8 cellular contexts compared by ENCODE assay signal in genomic region chr7:4775281-4776159, GRCh38. TPM values are rescaled to one million over a fixed set of nuclear protein-coding genes. Genes with fewer than 3 reads are reported as not detected.
DNase-seq lines count a peak whose midpoint lies in the region; ATAC-seq and TF ChIP-seq lines count a peak whose summit lies in the region.

TSS of gene AP5Z1 (plus strand) at chr7:4775623. CDS start at chr7:4775716, 93 bp downstream.

- intact Hi-C loops in left colon (cut with DNase I, micrococcal nuclease) = no loop called here

- DNase-seq in C1 segment of cervical spinal cord (lab: John Stamatoyannopoulos, UW) (peak; percentile 61 to 96 (median 92)), NCI-H69 (lab: John Stamatoyannopoulos, UW) (peak; percentile 98), coronary artery (ENCODE audit: low spot score) (peak; percentile 97), left colon (peak; percentile 97 to 98)
- peak; percentile 96 for DNase-seq in activated CD4-positive, alpha-beta T cell treated with anti-CD3 and anti-CD28 coated beads, Interleukin-2, amount 10 ng/mL, durations not matched to agents 7 days and 5 days
- DNase-seq in stimulated activated CD4-positive, alpha-beta T cell treated with anti-CD3 and anti-CD28 coated beads, Interleukin-1b, Interleukin-23, amount 100 ng/mL, for 4 hours (ENCODE audit: low read depth in 2 of 2) = peak; percentile 87 to 91

- peak within 1 kb of the TSS; percentile 98 for H3K4me3 ChIP-seq in coronary artery

- H3K27me3 Mint-ChIP-seq in activated CD4-positive, alpha-beta T cell treated with anti-CD3 and anti-CD28 coated beads, Interleukin-2, amount 10 ng/mL, durations not matched to agents 7 days and 5 days = no peaks in the 10 kb centered on the region

- peak within 1 kb of the TSS; percentile 91 to 95 for H3K27ac ChIP-seq in coronary artery

- H3K4me1 Mint-ChIP-seq in activated CD4-positive, alpha-beta T cell treated with anti-CD3 and anti-CD28 coated beads, Interleukin-2, amount 10 ng/mL, durations not matched to agents 7 days and 5 days = peaks cover 40% of the 10 kb centered on the region

- TF ChIP-seq CTCF in coronary artery (IDR thresholded peaks at IDR 0.05) = no peak

- POLR2A ChIA-PET in activated CD4-positive, alpha-beta T cell treated with anti-CD3 and anti-CD28 coated beads, Interleukin-2, amount 10 ng/mL, durations not matched to agents 7 days and 5 days (lab: Charles Lee) = interaction anchor here (0.6 kb wide), 2 partner anchors 667 to 1475 kb away, joined by 3 to 4 read pairs; no protein-coding TSS in a partner anchor

- ATAC-seq in GM19328 (IDR thresholded peaks at IDR 0.05; ENCODE audit: unreplicated experiment) = peak; percentile 92
- peak; percentile 81 for ATAC-seq in HG03469 (IDR thresholded peaks at IDR 0.05; ENCODE audit: unreplicated experiment)
- peak; percentile 95 for ATAC-seq in left colon

- peak within 1 kb of the TSS; percentile 98 for H3K27ac Mint-ChIP-seq in activated CD4-positive, alpha-beta T cell treated with anti-CD3 and anti-CD28 coated beads, Interleukin-2, amount 10 ng/mL, durations not matched to agents 7 days and 5 days

- H3K4me3 Mint-ChIP-seq in activated CD4-positive, alpha-beta T cell treated with anti-CD3 and anti-CD28 coated beads, Interleukin-2, amount 10 ng/mL, durations not matched to agents 7 days and 5 days = peak within 1 kb of the TSS; percentile 98

- H3K9me3 Mint-ChIP-seq in activated CD4-positive, alpha-beta T cell treated with anti-CD3 and anti-CD28 coated beads, Interleukin-2, amount 10 ng/mL, durations not matched to agents 7 days and 5 days = no peaks in the 10 kb centered on the region

- peaks cover 11% of the 10 kb centered on the region for H3K36me3 Mint-ChIP-seq in activated CD4-positive, alpha-beta T cell treated with anti-CD3 and anti-CD28 coated beads, Interleukin-2, amount 10 ng/mL, durations not matched to agents 7 days and 5 days (ENCODE audit: low read depth)

- CTCF ChIA-PET in activated CD4-positive, alpha-beta T cell treated with anti-CD3 and anti-CD28 coated beads, Interleukin-2, amount 10 ng/mL, durations not matched to agents 7 days and 5 days (lab: Charles Lee) = interaction anchor here (0.6 to 3.2 kb wide), 5 partner anchors 9 to 23 kb away, joined by 3 to 20 read pairs (median 7); no protein-coding TSS in a partner anchor

RNA-seq across cellular contexts. Expression of gene AP5Z1, which starts in this region (rescaled TPM):
- 10 to 100 TPM; 61.1 to 71.3 TPM for total RNA-seq in activated CD4-positive, alpha-beta T cell treated with anti-CD3 and anti-CD28 coated beads, Interleukin-2, amount 10 ng/mL, durations not matched to agents 7 days and 5 days
- total RNA-seq in left colon = 10 to 100 TPM; 35.8 to 47.5 TPM

Comparison
In these comparisons a context has a peak if more than half of its experiments do, and no peak if none do; other contexts are left out.
1. Peak in every context shown above with its lines: DNase-seq, ATAC-seq, H3K4me3 ChIP-seq and H3K27ac ChIP-seq.